In the genomic region with DNA sequence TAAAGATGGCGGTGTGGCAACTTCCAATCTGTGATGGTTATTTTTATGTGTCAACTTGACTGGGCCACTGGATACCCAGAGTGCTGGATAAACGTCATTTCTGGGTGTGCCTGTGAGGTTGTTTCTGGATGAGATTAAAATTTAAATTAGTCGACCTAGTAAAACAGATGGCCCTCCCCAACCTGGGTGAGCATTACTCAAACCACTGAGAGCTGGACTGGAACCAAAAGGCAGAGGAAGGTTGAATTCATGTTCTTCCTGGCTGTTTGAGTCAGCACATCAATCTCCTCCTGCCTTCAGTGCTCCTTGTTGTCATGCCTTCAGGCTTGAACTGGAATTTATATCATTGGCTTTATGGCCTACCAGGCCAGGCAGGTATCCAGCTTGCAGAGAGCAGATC, we compare ENCODE assay signal across 19 cellular contexts.
DNase-seq lines count a peak whose midpoint lies in the region; FAIRE-seq and TF ChIP-seq lines count a peak whose summit lies in the region.
"Had no signal": no experiment of that assay in that cellular context is flagged by ENCODE, and none has a peak within 500 bp of the region (broad histone marks: within the 10 kb centered on the region; RNA-seq: fewer than 3 reads in every experiment).

No MANE protein-coding gene starts in this region.

- no peak for TF ChIP-seq POLR2A in breast epithelium (IDR thresholded peaks at IDR 0.05)
- TF ChIP-seq POLR2A in lower leg skin (IDR thresholded peaks at IDR 0.05): no peak

- CTCF ChIA-PET in MCF 10A (lab: Yijun Ruan, JAX): interaction anchor here (0.5 kb wide), 1 partner anchor 300 kb away, joined by 5 read pairs; no protein-coding TSS in a partner anchor

- H3K4me1 Mint-ChIP-seq in MCF 10A (ENCODE audit: insufficient read depth, unreplicated experiment): peaks cover 16% of the 10 kb centered on the region

- H3K9me3 Mint-ChIP-seq in MCF 10A (ENCODE audit: unreplicated experiment): peaks cover 8% of the 10 kb centered on the region

- no peaks in the 10 kb centered on the region for H3K27me3 ChIP-seq in breast epithelium
- H3K27me3 ChIP-seq: spleen, upper lobe of left lung had no signal

- no peak overlapping the region for H3K27ac ChIP-seq in breast epithelium
- H3K27ac ChIP-seq: A549, spleen, upper lobe of left lung had no signal

- POLR2A ChIA-PET in MCF 10A (lab: Yijun Ruan, JAX): interaction anchor here (0.6 kb wide), 1 partner anchor 58 kb away, joined by 3 read pairs; no protein-coding TSS in a partner anchor

- no peaks in the 10 kb centered on the region for H3K36me3 Mint-ChIP-seq in MCF 10A (ENCODE audit: insufficient read depth, unreplicated experiment)
- H3K36me3 Mint-ChIP-seq: CD8-positive, alpha-beta T cell had no signal

- FAIRE-seq in urothelium cell line (lab: Jason Lieb, UNC): no peak
- FAIRE-seq: A549, G401.6, GM12892 had no signal

- H3K27ac Mint-ChIP-seq in MCF 10A (ENCODE audit: low read depth, unreplicated experiment): peak overlapping the region; percentile 69
- H3K27ac Mint-ChIP-seq: activated T-cell treated with anti-CD3 and anti-CD28 coated beads, Interleukin-2, amount 50 U/mL, for 24 hours; CD8-positive, alpha-beta T cell had no signal

- intact Hi-C loops in MCF 10A (cut with micrococcal nuclease) (no loop called here), breast epithelium (cut with DNase I; ENCODE audit: low total_unique reads) (no loop called here), lower leg skin (cut with DNase I; ENCODE audit: low total_unique reads) (no loop called here)

- no TSS peak for BruUV-seq in MCF 10A (replicated peaks; lab: Mats Ljungman, UMichigan)

- WGBS in lower leg skin, 2 donors: 57 to 61% methylated on average over 3 of the region's 3 CpGs

- peak; percentile 75 for DNase-seq in MCF 10A (ENCODE audit: unreplicated experiment)
- DNase-seq in breast epithelium (ENCODE audit: low spot score in 2 of 2): no peak
- DNase-seq in T1000 (lab: John Stamatoyannopoulos, UW): peak; percentile 62
- peak; percentile 2 for DNase-seq in fibroblast of peridontal ligament (ENCODE audit: extremely low read depth)
- DNase-seq in urothelium cell line (ENCODE audit: low spot score): peak; percentile 60
- DNase-seq in NCI-H345 treated with DMSO at 0.1 percent for 48 hours (lab: John Stamatoyannopoulos, UW; ENCODE audit: unreplicated experiment): no peak
- no peak for DNase-seq in lower leg skin (ENCODE audit: low spot score in 2 of 2)
- DNase-seq in activated CD4-positive, CD25-positive, alpha-beta regulatory T cell (lab: John Stamatoyannopoulos, UW): no peak
- DNase-seq: activated CD4-positive, alpha-beta T cell treated with anti-CD3 and anti-CD28 coated beads, Interleukin-2, amount 50 U/mL, for 48 hours; activated T-cell treated with anti-CD3 and anti-CD28 coated beads, Interleukin-2, amount 50 U/mL, for 24 hours; CD8-positive, alpha-beta T cell; hippocampal formation; NCI-H510A treated with DMSO at 0.1 percent for 48 hours; spleen; stimulated activated naive CD4-positive, alpha-beta T cell treated with Interleukin-2 at 50 U/mL for 16 hours; upper lobe of left lung had no signal

- peaks cover 8% of the 10 kb centered on the region in 2 donors for H3K9me3 ChIP-seq in breast epithelium
- H3K9me3 ChIP-seq: upper lobe of left lung had no signal

- no peak overlapping the region for H3K4me3 Mint-ChIP-seq in MCF 10A (ENCODE audit: unreplicated experiment)
- H3K4me3 Mint-ChIP-seq: activated T-cell treated with anti-CD3 and anti-CD28 coated beads, Interleukin-2, amount 50 U/mL, for 24 hours; CD8-positive, alpha-beta T cell had no signal

- H3K4me1 ChIP-seq in breast epithelium: no peaks in the 10 kb centered on the region
- H3K4me1 ChIP-seq: A549, spleen, upper lobe of left lung had no signal

- no peak overlapping the region for H3K4me3 ChIP-seq in breast epithelium
- H3K4me3 ChIP-seq in lower leg skin (ENCODE audit: low read depth, poor library complexity, severe bottlenecking): no peak overlapping the region
- H3K4me3 ChIP-seq: A549, spleen, upper lobe of left lung had no signal

- no peaks in the 10 kb centered on the region for H3K27me3 Mint-ChIP-seq in MCF 10A (ENCODE audit: insufficient read depth, unreplicated experiment)
- H3K27me3 Mint-ChIP-seq: activated T-cell treated with anti-CD3 and anti-CD28 coated beads, Interleukin-2, amount 50 U/mL, for 24 hours had no signal

- no peaks in the 10 kb centered on the region for H3K36me3 ChIP-seq in breast epithelium
- H3K36me3 ChIP-seq: spleen, upper lobe of left lung had no signal

- TF ChIP-seq CTCF in MCF 10A (IDR thresholded peaks at IDR 0.05; ENCODE audit: unreplicated experiment) (no peak), breast epithelium (IDR thresholded peaks at IDR 0.05) (no peak), lower leg skin (IDR thresholded peaks at IDR 0.05) (no peak)

Comparison
In these comparisons a context has a peak if more than half of its experiments do, and no peak if none do; other contexts are left out.
1. DNase-seq: peak in MCF 10A (single experiment), T1000 (single experiment), fibroblast of peridontal ligament (single experiment) and urothelium cell line (single experiment); none in breast epithelium (0 of 2), NCI-H345 treated with DMSO at 0.1 percent for 48 hours (single experiment), lower leg skin (0 of 2) and activated CD4-positive, CD25-positive, alpha-beta regulatory T cell (0 of 4).